Comparison of ENCODE assay signal across 10 cellular contexts in the genomic region with DNA sequence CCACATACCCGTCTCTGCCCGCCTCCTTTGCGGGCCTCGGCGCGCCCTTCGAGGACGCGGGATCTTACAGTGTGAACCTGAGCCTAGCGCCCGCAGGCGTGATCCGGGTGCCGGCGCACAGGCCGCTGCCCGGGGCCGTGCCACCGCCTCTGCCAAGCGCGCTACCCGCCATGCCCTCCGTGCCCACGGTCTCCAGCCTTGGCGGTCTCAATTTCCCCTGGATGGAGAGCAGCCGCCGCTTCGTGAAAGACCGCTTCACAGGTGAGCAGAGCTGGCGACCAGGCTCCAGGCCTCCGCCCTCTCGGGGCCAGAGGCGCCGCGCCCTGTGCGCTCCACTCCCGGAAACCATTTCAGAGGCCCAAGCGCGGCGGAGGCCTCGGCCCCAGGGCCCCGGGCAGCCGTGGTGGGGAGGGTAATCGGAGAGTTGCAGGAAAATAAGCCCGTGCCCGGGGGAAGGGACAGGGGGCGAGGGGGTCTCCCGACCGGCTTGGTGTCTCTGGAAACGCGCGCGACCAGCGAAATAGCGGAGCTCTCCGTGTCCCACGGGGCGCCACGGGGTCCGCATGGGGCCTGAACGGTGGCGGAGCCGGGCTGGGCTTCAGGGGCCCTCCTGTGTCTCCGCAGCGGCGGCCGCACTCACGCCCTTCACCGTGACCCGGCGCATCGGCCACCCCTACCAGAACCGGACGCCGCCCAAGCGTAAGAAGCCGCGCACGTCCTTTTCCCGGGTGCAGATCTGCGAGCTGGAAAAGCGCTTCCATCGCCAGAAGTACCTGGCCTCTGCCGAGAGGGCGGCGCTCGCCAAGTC. TPM values are rescaled to one million over a fixed set of nuclear protein-coding genes. Genes with fewer than 3 reads are reported as not detected.
DNase-seq lines count a peak whose midpoint lies in the region; ATAC-seq and TF ChIP-seq lines count a peak whose summit lies in the region.
"Had no signal": no experiment of that assay in that cellular context is flagged by ENCODE, and none has a peak within 500 bp of the region (broad histone marks: within the 10 kb centered on the region; RNA-seq: fewer than 3 reads in every experiment).

No MANE protein-coding gene starts in this region.

- peaks cover 9% of the 10 kb centered on the region for H3K9me3 Mint-ChIP-seq in HFFc6
- H3K9me3 Mint-ChIP-seq in activated naive CD8-positive, alpha-beta T cell treated with anti-CD3 and anti-CD28 coated beads, Interleukin-2, amount 50 U/mL, for 24 hours, result no peaks in the 10 kb centered on the region

- ATAC-seq in activated naive CD8-positive, alpha-beta T cell treated with anti-CD3 and anti-CD28 coated beads, Interleukin-2, amount 50 U/mL, for 24 hours, result no peak
- peak; percentile 43 to 71 (median 49) for ATAC-seq in right lobe of liver

- H3K4me1 Mint-ChIP-seq in HFFc6 (ENCODE audit: low read depth), result peaks cover 22% of the 10 kb centered on the region
- H3K4me1 Mint-ChIP-seq in activated naive CD8-positive, alpha-beta T cell treated with anti-CD3 and anti-CD28 coated beads, Interleukin-2, amount 50 U/mL, for 24 hours, result peaks cover 27% of the 10 kb centered on the region

- no peak for TF ChIP-seq POLR2A in right lobe of liver (IDR thresholded peaks at IDR 0.05)
- TF ChIP-seq POLR2A in thyroid gland (IDR thresholded peaks at IDR 0.05), result no peak

- H3K4me1 ChIP-seq in right lobe of liver (peaks cover 0 to 27% (median 0%) of the 10 kb centered on the region in 4 donors), thyroid gland (peaks cover 26 to 40% of the 10 kb centered on the region in 2 donors)

- H3K27ac ChIP-seq in right lobe of liver (no peak overlapping the region), thyroid gland (no peak overlapping the region)

- H3K9me3 ChIP-seq in right lobe of liver (no peaks in the 10 kb centered on the region), thyroid gland (no peaks in the 10 kb centered on the region)

- peaks cover 13 to 65% of the 10 kb centered on the region in 2 donors for H3K27me3 ChIP-seq in right lobe of liver
- H3K27me3 ChIP-seq in thyroid gland, result peaks cover 65% of the 10 kb centered on the region

- H3K36me3 ChIP-seq in right lobe of liver (no peaks in the 10 kb centered on the region), thyroid gland (no peaks in the 10 kb centered on the region)

- H3K4me3 ChIP-seq in right lobe of liver (no peak overlapping the region), thyroid gland (replicated peaks in 1 of 3) (no peak overlapping the region)

- 1% methylated on average over 16 of the region's 87 CpGs for WGBS in right lobe of liver (ENCODE audit: insufficient coverage, low coverage, low lambda C conversion rate, missing lambda C conversion rate)
- WGBS in thyroid gland, 2 donors, result 3 to 5% methylated on average over 37 to 60 of the region's 87 CpGs

- intact Hi-C loops in right lobe of liver (cut with DNase I), result no loop called here
- intact Hi-C loops in thyroid gland (cut with DNase I), result no loop called here

- H3K27me3 Mint-ChIP-seq in HFFc6 (ENCODE audit: insufficient read depth), result peaks cover 65% of the 10 kb centered on the region
- H3K27me3 Mint-ChIP-seq in activated naive CD8-positive, alpha-beta T cell treated with anti-CD3 and anti-CD28 coated beads, Interleukin-2, amount 50 U/mL, for 24 hours, result peaks cover 77% of the 10 kb centered on the region

- no peaks in the 10 kb centered on the region; the same call in 1 of the 2 replicates for H3K36me3 Mint-ChIP-seq in HFFc6 (ENCODE audit: low read depth)
- H3K36me3 Mint-ChIP-seq in activated naive CD8-positive, alpha-beta T cell treated with anti-CD3 and anti-CD28 coated beads, Interleukin-2, amount 50 U/mL, for 24 hours (ENCODE audit: low read depth), result no peaks in the 10 kb centered on the region

- H3K4me3 Mint-ChIP-seq in HFFc6, result no peak overlapping the region; the same call in 1 of the 2 replicates
- no peak overlapping the region for H3K4me3 Mint-ChIP-seq in activated naive CD8-positive, alpha-beta T cell treated with anti-CD3 and anti-CD28 coated beads, Interleukin-2, amount 50 U/mL, for 24 hours

- no peak overlapping the region for H3K27ac Mint-ChIP-seq in HFFc6
- H3K27ac Mint-ChIP-seq in activated naive CD8-positive, alpha-beta T cell treated with anti-CD3 and anti-CD28 coated beads, Interleukin-2, amount 50 U/mL, for 24 hours, result no peak overlapping the region

- TF ChIP-seq CTCF in HFFc6 (IDR thresholded peaks at IDR 0.05) (peak; percentile 47; the same call in 1 of the 2 replicates), right lobe of liver (IDR thresholded peaks at IDR 0.05) (peak in 3 of 4 donors; percentile 30 to 54 (median 37)), thyroid gland (IDR thresholded peaks at IDR 0.05) (no peak)

- DNase-seq in DMS53 (lab: John Stamatoyannopoulos, UW) (peak; percentile 77), HFFc6 (no peak), right lobe of liver (peak in 1 of 3 donors; percentile 45), foreskin melanocyte (no peak), NCI-H1092 treated with DMSO at 0.1 percent for 48 hours (lab: John Stamatoyannopoulos, UW) (no peak), NCI-H2196 (lab: John Stamatoyannopoulos, UW; ENCODE audit: unreplicated experiment) (no peak), thyroid gland (no peak)
- DNase-seq in activated naive CD8-positive, alpha-beta T cell treated with anti-CD3 and anti-CD28 coated beads, Interleukin-2, amount 50 U/mL, for 24 hours, result peak; percentile 44

RNA-seq across cellular contexts. Expression of gene TLX3, which starts 0.7 kb away (rescaled TPM):
- not detected for total RNA-seq in HFFc6 (2021; fragmentation: NEBNext Ultra II Directional; extraction: Animal tissue kit (Norgen Biotek cat#: 25700))
- total RNA-seq in right lobe of liver (not detected), thyroid gland (not detected)
- total RNA-seq: NCI-H460, posterior vena cava had no signal

Comparison
In these comparisons a context has a peak if more than half of its experiments do, and no peak if none do; other contexts are left out.
1. DNase-seq: peak in DMS53 (single experiment) and activated naive CD8-positive, alpha-beta T cell treated with anti-CD3 and anti-CD28 coated beads, Interleukin-2, amount 50 U/mL, for 24 hours (single experiment); none in HFFc6 (single experiment), foreskin melanocyte (single experiment), NCI-H1092 treated with DMSO at 0.1 percent for 48 hours (single experiment), NCI-H2196 (single experiment) and thyroid gland (0 of 2).
2. CTCF ChIP-seq: peak in HFFc6 (single experiment) and right lobe of liver (3 of 4); none in thyroid gland (0 of 6).